In the genomic region with DNA sequence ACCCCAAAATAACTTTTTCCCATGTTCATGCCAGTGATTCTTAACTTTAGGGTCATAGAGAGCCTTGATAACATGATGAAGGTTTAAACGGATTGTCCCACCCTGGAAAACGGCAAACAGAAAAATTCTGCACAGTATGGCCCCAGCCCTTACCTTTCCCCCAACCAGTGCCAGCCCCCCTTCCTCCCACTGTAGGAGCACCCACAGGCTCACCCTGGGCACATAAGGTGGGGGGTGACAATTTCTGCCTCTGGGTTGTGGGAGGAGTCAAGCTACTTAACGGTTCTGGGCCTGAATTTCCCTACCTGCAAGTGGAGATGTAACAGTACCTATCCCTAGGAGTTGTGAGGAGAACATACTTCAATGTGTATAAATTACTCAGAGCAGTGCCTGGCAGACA, we compare ENCODE assay signal across 15 cellular contexts. TPM values are rescaled to one million over a fixed set of nuclear protein-coding genes. Genes with fewer than 3 reads are reported as not detected.
DNase-seq lines count a peak whose midpoint lies in the region; ATAC-seq and TF ChIP-seq lines count a peak whose summit lies in the region.
"Had no signal": no experiment of that assay in that cellular context is flagged by ENCODE, and none has a peak within 500 bp of the region (broad histone marks: within the 10 kb centered on the region; RNA-seq: fewer than 3 reads in every experiment).

No MANE protein-coding gene starts in this region.

- ATAC-seq in sciatic nerve = no peak

- intact Hi-C loops in sciatic nerve (cut with DNase I) = no loop called here

- H3K27ac Mint-ChIP-seq in endothelial cell (ENCODE audit: unreplicated experiment) = peak overlapping the region; percentile 75

- DNase-seq in Karpas-422 (peak; percentile 62), endothelial cell (ENCODE audit: low spot score) (no peak), sciatic nerve (ENCODE audit: low spot score) (peak; percentile 31), amygdala (lab: John Stamatoyannopoulos, UW) (no peak), NOMO-1 treated with dmso at 0.1 percent for 144 hours (lab: John Stamatoyannopoulos, UW; ENCODE audit: unreplicated experiment) (no peak), DMS153 (lab: John Stamatoyannopoulos, UW) (no peak)
- no peak for DNase-seq in activated CD4-positive, alpha-beta T cell treated with anti-CD3 and anti-CD28 coated beads for 1 hour
- DNase-seq: activated CD4-positive, CD25-positive, alpha-beta regulatory T cell treated with anti-CD3 and anti-CD28 coated beads, Interleukin-2, amount 50 U/mL, for 72 hours; activated naive CD4-positive, alpha-beta T cell treated with Interleukin-2 at 50 U/mL for 16 hours; CD4-positive, CD25-positive, alpha-beta regulatory T cell; GF-D8; NCI-H526; SIG-M5 had no signal

- H3K4me3 ChIP-seq in BLaER1 (no peak overlapping the region), Karpas-422 (ENCODE audit: low read length) (no peak overlapping the region)
- H3K4me3 ChIP-seq: lung had no signal

- no peaks in the 10 kb centered on the region for H3K9me2 ChIP-seq in Karpas-422 (replicated peaks; ENCODE audit: insufficient read depth, low read length)

- peaks cover 17% of the 10 kb centered on the region for H3K79me2 ChIP-seq in Karpas-422 (ENCODE audit: low read length)

- H3K27me3 ChIP-seq in BLaER1 (no peaks in the 10 kb centered on the region), Karpas-422 (ENCODE audit: low read length) (no peaks in the 10 kb centered on the region)

- H3K27ac ChIP-seq in BLaER1 (peak overlapping the region; percentile 67), Karpas-422 (ENCODE audit: low read length) (peak overlapping the region; percentile 77)

- H3K9me3 Mint-ChIP-seq in endothelial cell (ENCODE audit: unreplicated experiment) = no peaks in the 10 kb centered on the region
- H3K9me3 Mint-ChIP-seq: CD4-positive, CD25-positive, alpha-beta regulatory T cell had no signal

- H3K4me1 ChIP-seq in BLaER1 (peaks cover 98% of the 10 kb centered on the region), Karpas-422 (ENCODE audit: low read length) (peaks cover 88% of the 10 kb centered on the region)

- H3K4me3 Mint-ChIP-seq in endothelial cell (ENCODE audit: unreplicated experiment) = no peak overlapping the region

- H2AFZ ChIP-seq in Karpas-422 (ENCODE audit: low read length) = no peak overlapping the region

- H3K9me3 ChIP-seq in BLaER1 (no peaks in the 10 kb centered on the region), Karpas-422 (ENCODE audit: low read length) (no peaks in the 10 kb centered on the region)

- peaks cover 82% of the 10 kb centered on the region for H3K36me3 ChIP-seq in BLaER1
- peaks cover 27% of the 10 kb centered on the region for H3K36me3 ChIP-seq in Karpas-422 (ENCODE audit: insufficient read depth, low read length)

- H3K4me2 ChIP-seq in BLaER1 = peak overlapping the region; percentile 90
- peak overlapping the region; percentile 14 for H3K4me2 ChIP-seq in Karpas-422 (ENCODE audit: low read depth, low read length, poor library complexity, severe bottlenecking)

- H3K27me3 Mint-ChIP-seq in endothelial cell (ENCODE audit: unreplicated experiment) = peaks cover 15% of the 10 kb centered on the region
- H3K27me3 Mint-ChIP-seq: CD4-positive, CD25-positive, alpha-beta regulatory T cell had no signal

- H4K20me1 ChIP-seq in BLaER1 = peaks cover 99% of the 10 kb centered on the region
- peaks cover 17% of the 10 kb centered on the region; the same call in 1 of the 2 replicates for H4K20me1 ChIP-seq in Karpas-422 (ENCODE audit: insufficient read depth, low read depth, low read length)

- no peak for TF ChIP-seq CTCF in endothelial cell (IDR thresholded peaks at IDR 0.05; ENCODE audit: unreplicated experiment)

- peaks cover 21% of the 10 kb centered on the region for H3K4me1 Mint-ChIP-seq in endothelial cell (ENCODE audit: unreplicated experiment)

- H3K9ac ChIP-seq in BLaER1 (no peak overlapping the region), Karpas-422 (ENCODE audit: low read length) (peak overlapping the region; percentile 22; the same call in 1 of the 2 replicates)

- H3K36me3 Mint-ChIP-seq in endothelial cell (ENCODE audit: low read depth, unreplicated experiment) = peaks cover 17% of the 10 kb centered on the region

RNA-seq across cellular contexts. Expression of gene XRCC3, which starts 18.1 kb away (rescaled TPM):
- 36.7 and 70.5 TPM in 2 replicates for total RNA-seq in Karpas-422 (2014; rRNA removed; shearing (Covaris generic); ENCODE audit: low replicate concordance)
- total RNA-seq in endothelial cell (ENCODE audit: unreplicated experiment) (10.2 TPM), sciatic nerve (4.6 TPM)

RNA-seq across cellular contexts. Expression of gene ZFYVE21, which starts 18.4 kb away (rescaled TPM):
- total RNA-seq in Karpas-422 (2014; rRNA removed; shearing (Covaris generic); ENCODE audit: low replicate concordance) = 28.4 and 29.7 TPM in 2 replicates
- total RNA-seq in endothelial cell (ENCODE audit: unreplicated experiment) (48.1 TPM), sciatic nerve (86.6 TPM)

Comparison
In these comparisons a context has a peak if more than half of its experiments do, and no peak if none do; other contexts are left out.
1. DNase-seq: peak in Karpas-422 (single experiment) and sciatic nerve (single experiment); none in endothelial cell (single experiment), amygdala (0 of 56), NOMO-1 treated with dmso at 0.1 percent for 144 hours (single experiment), DMS153 (single experiment) and activated CD4-positive, alpha-beta T cell treated with anti-CD3 and anti-CD28 coated beads for 1 hour (single experiment).